ENCODE assay signal across 19 cellular contexts in genomic region chr1:21887216-21887736, GRCh38.
"Had no signal": no experiment of that assay in that cellular context is flagged by ENCODE, and none has a peak within 500 bp of the region (broad histone marks: within the 10 kb centered on the region; RNA-seq: fewer than 3 reads in every experiment).

No MANE protein-coding gene starts in this region.

- H3K4me2 ChIP-seq: KMS-11 had no signal

- H3K9me3 ChIP-seq: MG63 had no signal

- H3K27me3 ChIP-seq: MG63 had no signal

- DNase-seq: activated CD4-positive, alpha-beta T cell treated with anti-CD3 and anti-CD28 coated beads for 48 hours; activated CD4-positive, alpha-beta T cell treated with anti-CD3 and anti-CD28 coated beads, Interleukin-2, amount 50 U/mL, for 4 hours; activated CD4-positive, CD25-positive, alpha-beta regulatory T cell treated with anti-CD3 and anti-CD28 coated beads, Interleukin-2, amount 50 U/mL, for 72 hours; activated CD8-positive, alpha-beta memory T cell treated with anti-CD3 and anti-CD28 coated beads, Interleukin-2, amount 50 U/mL, for 48 hours; activated CD8-positive, alpha-beta T cell treated with anti-CD3 and anti-CD28 coated beads, Interleukin-2, amount 10 ng/mL, durations not matched to agents 7 days and 5 days; activated effector memory CD4-positive, alpha-beta T cell treated with anti-CD3 and anti-CD28 coated beads, Interleukin-2, amount 50 U/mL, for 16 hours; activated naive CD4-positive, alpha-beta T cell treated with Interleukin-2 at 50 U/mL for 16 hours; activated T-cell treated with anti-CD3 and anti-CD28 coated beads, Interleukin-2, amount 50 U/mL, for 24 hours; MG63; NCI-H1092 treated with DMSO at 0.1 percent for 48 hours; NCI-H1417 treated with DMSO at 0.1 percent for 48 hours; NCI-H1694; NCI-H2029 treated with DMSO at 0.1 percent for 48 hours; NCI-H446; NCI-H524; SHP77 treated with DMSO at 0.1 percent for 48 hours; T-helper 9 cell had no signal

- H3K4me3 ChIP-seq: MG63 had no signal

- FAIRE-seq: RCC 7860 had no signal

- ATAC-seq: activated CD8-positive, alpha-beta T cell treated with anti-CD3 and anti-CD28 coated beads, Interleukin-2, amount 10 ng/mL, durations not matched to agents 7 days and 5 days had no signal

- H3K27ac ChIP-seq: KMS-11 had no signal

- H3K9ac ChIP-seq: KMS-11 had no signal
